ENCODE assay signal across 19 cellular contexts in genomic region chr2:198040820-198041219, GRCh38.
"Had no signal": no experiment of that assay in that cellular context is flagged by ENCODE, and none has a peak within 500 bp of the region (broad histone marks: within the 10 kb centered on the region; RNA-seq: fewer than 3 reads in every experiment).

No MANE protein-coding gene starts in this region.

- H3K4me1 Mint-ChIP-seq: memory B cell had no signal

- H3K27me3 Mint-ChIP-seq: effector memory CD8-positive, alpha-beta T cell; memory B cell; natural killer cell treated with Interleukin-12 subunit alpha and Interleukin-12 subunit beta and Interleukin-15 and Interleukin-18, amount 100 ng/mL, for 72 hours had no signal

- H3K27me3 ChIP-seq: esophagus muscularis mucosa, gastrocnemius medialis, thyroid gland had no signal

- H3K9me3 Mint-ChIP-seq: dendritic cell treated with granulocyte-macrophage colony-stimulating factor and Interleukin-4, amounts not matched to agents 40 ng/mL and 50 ng/mL, for 4 days; effector memory CD8-positive, alpha-beta T cell; natural killer cell treated with Interleukin-12 subunit alpha and Interleukin-12 subunit beta and Interleukin-15 and Interleukin-18, amount 100 ng/mL, for 72 hours; type B pancreatic cell had no signal

- H3K27ac ChIP-seq: epithelial cell of prostate, esophagus muscularis mucosa, gastrocnemius medialis, left ventricle myocardium inferior, lower lobe of right lung, thyroid gland had no signal

- H3K4me3 Mint-ChIP-seq: dendritic cell treated with granulocyte-macrophage colony-stimulating factor and Interleukin-4, amounts not matched to agents 40 ng/mL and 50 ng/mL, for 4 days; effector memory CD8-positive, alpha-beta T cell; immature natural killer cell; memory B cell; mesothelial cell of epicardium; natural killer cell treated with Interleukin-12 subunit alpha and Interleukin-12 subunit beta and Interleukin-15 and Interleukin-18, amount 100 ng/mL, for 72 hours; type B pancreatic cell had no signal

- H3K27ac Mint-ChIP-seq: dendritic cell treated with granulocyte-macrophage colony-stimulating factor and Interleukin-4, amounts not matched to agents 40 ng/mL and 50 ng/mL, for 4 days; effector memory CD8-positive, alpha-beta T cell; immature natural killer cell; memory B cell; mesothelial cell of epicardium; natural killer cell treated with Interleukin-12 subunit alpha and Interleukin-12 subunit beta and Interleukin-15 and Interleukin-18, amount 100 ng/mL, for 72 hours; type B pancreatic cell had no signal

- H3K36me3 Mint-ChIP-seq: immature natural killer cell; memory B cell; mesothelial cell of epicardium; natural killer cell treated with Interleukin-12 subunit alpha and Interleukin-12 subunit beta and Interleukin-15 and Interleukin-18, amount 100 ng/mL, for 72 hours; type B pancreatic cell had no signal

- H3K4me3 ChIP-seq: esophagus muscularis mucosa, gastrocnemius medialis, left ventricle myocardium inferior, lower lobe of right lung, smooth muscle cell, thyroid gland had no signal

- H3K36me3 ChIP-seq: esophagus muscularis mucosa, gastrocnemius medialis, left ventricle myocardium inferior, lower lobe of right lung, thyroid gland had no signal

- H3K9me3 ChIP-seq: esophagus muscularis mucosa, gastrocnemius medialis, left ventricle myocardium inferior, lower lobe of right lung, thyroid gland had no signal

- H3K4me1 ChIP-seq: lower lobe of right lung had no signal

- DNase-seq: effector memory CD8-positive, alpha-beta T cell; gastrocnemius medialis; immature natural killer cell; left cardiac atrium; left ventricle myocardium inferior; lower lobe of right lung; posterior cingulate gyrus; right cardiac atrium; stimulated activated CD4-positive, alpha-beta T cell treated with anti-CD3 and anti-CD28 coated beads, Interleukin-2, amount 100 ng/mL, for 48 hours; stimulated activated naive CD4-positive, alpha-beta T cell treated with Interleukin-2 at 50 U/mL for 16 hours; thyroid gland had no signal
